25 cellular contexts compared by ENCODE assay signal in genomic region chr11:78070606-78071005, GRCh38. TPM values are rescaled to one million over a fixed set of nuclear protein-coding genes. Genes with fewer than 3 reads are reported as not detected.
"Had no signal": no experiment of that assay in that cellular context is flagged by ENCODE, and none has a peak within 500 bp of the region (broad histone marks: within the 10 kb centered on the region; RNA-seq: fewer than 3 reads in every experiment).

No MANE protein-coding gene starts in this region.

- ATAC-seq: effector memory CD8-positive, alpha-beta T cell; gastroesophageal sphincter; left colon; naive thymus-derived CD4-positive, alpha-beta T cell; stimulated activated effector memory CD8-positive, alpha-beta T cell treated with anti-CD3 and anti-CD28 coated beads, Interleukin-12 subunit alpha, Interleukin-12 subunit beta, amount 100 ng/mL, for 72 hours; stimulated activated naive CD8-positive, alpha-beta T cell treated with anti-CD3 and anti-CD28 coated beads, Interleukin-15, Interleukin-2, amounts not matched to agents 100 U/mL and 50 U/mL, for 24 hours had no signal

- H3K27ac ChIP-seq: epithelial cell of prostate, esophagus muscularis mucosa, gastroesophageal sphincter, neutrophil, right lobe of liver, suprapubic skin, tibial artery had no signal

- H3K9me3 ChIP-seq: esophagus muscularis mucosa, gastroesophageal sphincter, neutrophil, right lobe of liver, suprapubic skin, tibial artery had no signal

- H3K27me3 ChIP-seq: esophagus muscularis mucosa, gastroesophageal sphincter, neutrophil, right lobe of liver, suprapubic skin, tibial artery had no signal

- H3K9me3 Mint-ChIP-seq: dendritic cell treated with granulocyte-macrophage colony-stimulating factor and Interleukin-4, amounts not matched to agents 40 ng/mL and 50 ng/mL, for 4 days; effector memory CD8-positive, alpha-beta T cell; naive thymus-derived CD4-positive, alpha-beta T cell; stimulated activated effector memory CD8-positive, alpha-beta T cell treated with anti-CD3 and anti-CD28 coated beads, Interleukin-12 subunit alpha, Interleukin-12 subunit beta, amount 100 ng/mL, for 72 hours had no signal

- H3K27me3 Mint-ChIP-seq: dendritic cell treated with granulocyte-macrophage colony-stimulating factor and Interleukin-4, amounts not matched to agents 40 ng/mL and 50 ng/mL, for 4 days; effector memory CD8-positive, alpha-beta T cell; naive thymus-derived CD4-positive, alpha-beta T cell had no signal

- DNase-seq: cerebellar nuclear complex; effector memory CD8-positive, alpha-beta T cell; glutamatergic neuron; kidney; left colon; mammary epithelial cell; naive thymus-derived CD4-positive, alpha-beta T cell; right lobe of liver; stimulated activated CD4-positive, alpha-beta T cell treated with anti-CD3 and anti-CD28 coated beads, Interleukin-4, amount 100 ng/mL, for 1 hour; stimulated activated CD8-positive, alpha-beta memory T cell treated with anti-CD3 and anti-CD28 coated beads, Interleukin-4, amount 100 ng/mL, for 48 hours; stimulated activated naive CD8-positive, alpha-beta T cell treated with anti-CD3 and anti-CD28 coated beads, Interleukin-15, Interleukin-2, amounts not matched to agents 100 U/mL and 50 U/mL, for 24 hours; tibial artery had no signal

- H3K4me3 Mint-ChIP-seq: dendritic cell treated with granulocyte-macrophage colony-stimulating factor and Interleukin-4, amounts not matched to agents 40 ng/mL and 50 ng/mL, for 4 days; effector memory CD8-positive, alpha-beta T cell; naive thymus-derived CD4-positive, alpha-beta T cell; stimulated activated effector memory CD8-positive, alpha-beta T cell treated with anti-CD3 and anti-CD28 coated beads, Interleukin-12 subunit alpha, Interleukin-12 subunit beta, amount 100 ng/mL, for 72 hours had no signal

- H3K27ac Mint-ChIP-seq: dendritic cell treated with granulocyte-macrophage colony-stimulating factor and Interleukin-4, amounts not matched to agents 40 ng/mL and 50 ng/mL, for 4 days; stimulated activated effector memory CD8-positive, alpha-beta T cell treated with anti-CD3 and anti-CD28 coated beads, Interleukin-12 subunit alpha, Interleukin-12 subunit beta, amount 100 ng/mL, for 72 hours had no signal

- H3K4me3 ChIP-seq: esophagus muscularis mucosa, gastroesophageal sphincter, right lobe of liver, suprapubic skin, tibial artery had no signal

RNA-seq across cellular contexts. Expression of gene THRSP, which starts 6.9 kb away (rescaled TPM):
- total RNA-seq: esophagus muscularis mucosa; fibroblast of villous mesenchyme; kidney; mammary epithelial cell; naive thymus-derived CD4-positive, alpha-beta T cell; osteocyte; posterior vena cava; ureter had no signal
- polyA plus RNA-seq: mammary epithelial cell; naive thymus-derived CD4-positive, alpha-beta T cell; neural cell had no signal

RNA-seq across cellular contexts. Expression of gene KCTD14, which starts 47.5 kb away (rescaled TPM):
- total RNA-seq: mononuclear cell had no signal
